In genomic region chr2:47606172-47606571, GRCh38 we compare ENCODE assay signal across 29 cellular contexts. TPM values are rescaled to one million over a fixed set of nuclear protein-coding genes. Genes with fewer than 3 reads are reported as not detected.
"Had no signal": no experiment of that assay in that cellular context is flagged by ENCODE, and none has a peak within 500 bp of the region (broad histone marks: within the 10 kb centered on the region; RNA-seq: fewer than 3 reads in every experiment).

No MANE protein-coding gene starts in this region.

- H3K27ac ChIP-seq: stomach, suprapubic skin, testis, thoracic aorta, thyroid gland, tibial artery, tibial nerve, transverse colon, upper lobe of left lung, upper lobe of right lung, uterus, vagina had no signal

- H3K36me3 ChIP-seq: stomach, suprapubic skin, thoracic aorta, thyroid gland, tibial artery, tibial nerve, transverse colon, upper lobe of left lung, upper lobe of right lung, uterus, vagina had no signal

- H3K9me3 ChIP-seq: stomach, suprapubic skin, testis, thoracic aorta, thyroid gland, tibial artery, tibial nerve, transverse colon, upper lobe of left lung, upper lobe of right lung, uterus, vagina had no signal

- H3K4me1 ChIP-seq: stomach, suprapubic skin, testis, thyroid gland, tibial artery, tibial nerve, transverse colon, upper lobe of left lung, upper lobe of right lung, uterus, vagina had no signal

- ATAC-seq: stimulated activated effector memory CD8-positive, alpha-beta T cell treated with anti-CD3 and anti-CD28 coated beads, Interleukin-12 subunit alpha, Interleukin-12 subunit beta, amount 100 ng/mL, for 72 hours; stimulated activated memory B cell treated with anti-CD40 and anti-IgM and Interleukin-4, amounts not matched to agents 10 μg/mL and 1 μg/mL and 100 μg/mL, for 72 hours; stimulated activated naive B cell treated with anti-CD40 and anti-IgM and Interleukin-4, amounts not matched to agents 10 μg/mL and 1 μg/mL and 100 μg/mL, for 72 hours; stimulated activated naive CD8-positive, alpha-beta T cell treated with anti-CD3 and anti-CD28 coated beads, Interleukin-15, amount 100 ng/mL, for 72 hours; stimulated activated naive CD8-positive, alpha-beta T cell treated with anti-CD3 and anti-CD28 coated beads, Interleukin-15, Interleukin-2, amounts not matched to agents 100 U/mL and 50 U/mL, for 24 hours; upper lobe of right lung had no signal

- H3K27me3 ChIP-seq: stomach, suprapubic skin, testis, thyroid gland, tibial artery, tibial nerve, transverse colon, upper lobe of left lung, upper lobe of right lung, uterus, vagina had no signal

- FAIRE-seq: urothelium cell line had no signal

- DNase-seq: stimulated activated CD4-positive, alpha-beta T cell treated with anti-CD3 and anti-CD28 coated beads, Interleukin-2, amount 100 ng/mL, for 48 hours; stimulated activated CD4-positive, alpha-beta T cell treated with anti-CD3 and anti-CD28 coated beads, Interleukin-4, amount 100 ng/mL, for 1 hour; stimulated activated CD4-positive, alpha-beta T cell treated with anti-CD3 and anti-CD28 coated beads, Interleukin-4, amount 100 ng/mL, for 24 hours; stimulated activated CD4-positive, alpha-beta T cell treated with anti-CD3 and anti-CD28 coated beads, Interleukin-4, amount 100 ng/mL, for 4 hours; stimulated activated CD8-positive, alpha-beta memory T cell treated with anti-CD3 and anti-CD28 coated beads, Interleukin-4, amount 100 ng/mL, for 48 hours; stimulated activated naive B cell treated with anti-CD40 and anti-IgM and Interleukin-4, amounts not matched to agents 10 μg/mL and 1 μg/mL and 100 μg/mL, for 72 hours; stimulated activated naive CD4-positive, alpha-beta T cell; stimulated activated naive CD4-positive, alpha-beta T cell treated with Interleukin-2 at 50 U/mL for 16 hours; stimulated activated naive CD8-positive, alpha-beta T cell treated with anti-CD3 and anti-CD28 coated beads, Interleukin-15, amount 100 ng/mL, for 72 hours; stimulated activated naive CD8-positive, alpha-beta T cell treated with anti-CD3 and anti-CD28 coated beads, Interleukin-15, Interleukin-2, amounts not matched to agents 100 U/mL and 50 U/mL, for 24 hours; stomach; substantia nigra; testis; thyroid gland; tibial artery; transverse colon; trophoblast cell; upper lobe of left lung; upper lobe of right lung; uterus had no signal

- H3K4me3 ChIP-seq: stomach, suprapubic skin, testis, thoracic aorta, thyroid gland, tibial artery, tibial nerve, transverse colon, upper lobe of left lung, upper lobe of right lung, uterus, vagina had no signal

RNA-seq across cellular contexts. Expression of gene KCNK12, which starts 35.4 kb away (rescaled TPM):
- total RNA-seq: subcutaneous adipose tissue, thoracic aorta, upper lobe of right lung, ureter, vagina had no signal
